8 cellular contexts compared by ENCODE assay signal in genomic region chr9:71446499-71447411, GRCh38.
DNase-seq lines count a peak whose midpoint lies in the region; ATAC-seq, FAIRE-seq and TF ChIP-seq lines count a peak whose summit lies in the region.

No MANE protein-coding gene starts in this region.

- H3K4ac ChIP-seq in H1 (replicated peaks; ENCODE audit: insufficient read length, low read depth, low read length), result no peak overlapping the region

- H3K27ac ChIP-seq in HUES64 (ENCODE audit: low read depth, low read length) (peak overlapping the region; percentile 85; the same call in 1 of the 2 replicates), H1 (ENCODE audit: low read depth, low read length) (peak overlapping the region; percentile 13; the same call in 1 of the 2 replicates)

- H2AK5ac ChIP-seq in H1 (ENCODE audit: low read depth, low read length), result no peak overlapping the region

- peak; percentile 40 to 75 (median 46) for TF ChIP-seq CTCF in H1 (IDR thresholded peaks at IDR 0.05; ENCODE audit: control extremely low read depth in 1 of 3, insufficient read depth in 1 of 3, low read depth in 1 of 3, low read length in 3 of 3)

- H3K36me3 Mint-ChIP-seq in stimulated activated memory B cell treated with anti-CD40 and anti-IgM and Interleukin-4, amounts not matched to agents 10 μg/mL and 1 μg/mL and 100 μg/mL, for 72 hours, result no peaks in the 10 kb centered on the region

- TF ChIP-seq POLR2A in H1 (IDR thresholded peaks at IDR 0.05; ENCODE audit: control extremely low read depth in 1 of 2, low read depth in 2 of 2, low read length in 2 of 2), result no peak; a peak in 2 of 3 replicates

- no peaks in the 10 kb centered on the region for H3K36me3 ChIP-seq in HUES64 (ENCODE audit: insufficient read depth, low read length)
- no peaks in the 10 kb centered on the region for H3K36me3 ChIP-seq in H1 (ENCODE audit: control insufficient read depth in 2 of 4, insufficient read depth in 4 of 4, low read length in 3 of 4)

- H3K4me3 Mint-ChIP-seq in stimulated activated memory B cell treated with anti-CD40 and anti-IgM and Interleukin-4, amounts not matched to agents 10 μg/mL and 1 μg/mL and 100 μg/mL, for 72 hours, result peak overlapping the region; percentile 62

- TF ChIP-seq EP300 in H1 (IDR thresholded peaks at IDR 0.05; ENCODE audit: borderline replicate concordance in 1 of 2, low read depth in 2 of 2, low read length in 2 of 2), result peak in 1 of 2 experiments; percentile 70; a peak in 1 of 3 replicates

- H3K27me3 Mint-ChIP-seq in stimulated activated memory B cell treated with anti-CD40 and anti-IgM and Interleukin-4, amounts not matched to agents 10 μg/mL and 1 μg/mL and 100 μg/mL, for 72 hours, result peaks cover 50% of the 10 kb centered on the region

- peaks cover 18% of the 10 kb centered on the region for H3K4me1 ChIP-seq in HUES64 (ENCODE audit: insufficient read depth, low read length)
- H3K4me1 ChIP-seq in H1 (replicated peaks in 1 of 4; ENCODE audit: control insufficient read depth in 3 of 4, insufficient read depth in 4 of 4, low read length in 3 of 4), result peaks cover 3 to 10% (median 6%) of the 10 kb centered on the region in 4 experiments; a peak in 5 of 7 replicates

- H3K56ac ChIP-seq in H1 (replicated peaks; ENCODE audit: insufficient read length, low read depth, low read length), result no peak overlapping the region

- DNase-seq in T1000 (lab: John Stamatoyannopoulos, UW), result peak; percentile 55
- DNase-seq in H1 (ENCODE audit: low read depth in 1 of 2, low spot score in 2 of 2), result peak; percentile 75 to 85
- DNase-seq in medulla oblongata (ENCODE audit: extremely low spot score), result peak; percentile 9
- no peak for DNase-seq in pons (ENCODE audit: low spot score)

- 0 out of 2 replicates have a peak overlapping the region, but pooled peaks have one; percentile 40 for H2BK15ac ChIP-seq in H1 (ENCODE audit: low read length)

- H2BK5ac ChIP-seq in H1 (ENCODE audit: low read depth, low read length), result peak overlapping the region; percentile 41; the same call in 1 of the 2 replicates

- no peak overlapping the region for H3K14ac ChIP-seq in H1 (ENCODE audit: insufficient read length)

- H3K27ac Mint-ChIP-seq in stimulated activated memory B cell treated with anti-CD40 and anti-IgM and Interleukin-4, amounts not matched to agents 10 μg/mL and 1 μg/mL and 100 μg/mL, for 72 hours, result no peak overlapping the region

- H4K5ac ChIP-seq in H1 (ENCODE audit: insufficient read length, low read depth, low read length), result peak overlapping the region; percentile 56

- no peak overlapping the region for H3K23ac ChIP-seq in H1 (ENCODE audit: insufficient read length)

- no peak for FAIRE-seq in H1 (lab: Jason Lieb, UNC)

- H2BK120ac ChIP-seq in H1 (replicated peaks; ENCODE audit: low read depth, low read length), result no peak overlapping the region

- H3K18ac ChIP-seq in H1 (ENCODE audit: extremely low read depth, low read length), result no peak overlapping the region; the same call in 1 of the 2 replicates

- ATAC-seq in GM21528 (IDR thresholded peaks at IDR 0.05; ENCODE audit: low FRiP score, unreplicated experiment), result peak; percentile 82
- ATAC-seq in stimulated activated memory B cell treated with anti-CD40 and anti-IgM and Interleukin-4, amounts not matched to agents 10 μg/mL and 1 μg/mL and 100 μg/mL, for 72 hours, result peak; percentile 75

- H2BK20ac ChIP-seq in H1 (ENCODE audit: low read length), result peak overlapping the region; percentile 23; the same call in 1 of the 2 replicates

- 0 out of 2 replicates have a peak overlapping the region, but pooled peaks have one; percentile 62 for H2BK12ac ChIP-seq in H1 (ENCODE audit: low read depth, low read length)

- H3K4me3 ChIP-seq in GM08714 (ENCODE audit: low read length) (peak overlapping the region; percentile 39; the same call in 1 of the 2 replicates), HUES64 (ENCODE audit: low read length) (peak overlapping the region; percentile 80), H1 (ENCODE audit: extremely low read depth in 1 of 4, insufficient read depth in 2 of 4, low read depth in 3 of 4, low read length in 4 of 4) (peak overlapping the region; percentile 72 to 86 (median 75))

- H3K4me1 Mint-ChIP-seq in stimulated activated memory B cell treated with anti-CD40 and anti-IgM and Interleukin-4, amounts not matched to agents 10 μg/mL and 1 μg/mL and 100 μg/mL, for 72 hours, result peaks cover 14% of the 10 kb centered on the region

- H3K4me2 ChIP-seq in H1 (ENCODE audit: insufficient read depth in 1 of 2, low read depth in 2 of 2, low read length in 2 of 2), result peak overlapping the region; percentile 80 to 99

- CTCF ChIA-PET in H1 (lab: Charles Lee; ENCODE audit: partially characterized antibody), result interaction anchor here (0.7 to 1.9 kb wide), 17 partner anchors 10 to 578 kb away, joined by 3 to 9 read pairs (median 3); no protein-coding TSS in a partner anchor

- H4K91ac ChIP-seq in H1 (replicated peaks; ENCODE audit: insufficient read length, low read length), result no peak overlapping the region

- WGBS in HUES64, result under 1% methylated on average over 71 of the region's 71 CpGs
- WGBS in H1 (ENCODE audit: extremely low coverage in 1 of 2, insufficient coverage in 1 of 2, insufficient read length in 1 of 2, insufficient replicate concordance in 2 of 2, low coverage in 1 of 2, low lambda C conversion rate in 2 of 2, missing lambda C conversion rate in 1 of 2), 2 experiments, result 2% methylated on average over 66 of the region's 71 CpGs; no CpG with 5 or more reads in 1 of the 2 experiments

- H4K8ac ChIP-seq in H1 (ENCODE audit: extremely low read depth, insufficient read depth, low read length), result peak overlapping the region; percentile 28; the same call in 1 of the 2 replicates

- no peaks in the 10 kb centered on the region for H3K79me1 ChIP-seq in H1 (ENCODE audit: low read depth, low read length)

- H2AFZ ChIP-seq in H1 (ENCODE audit: low read length), result peak overlapping the region; percentile 96

- no peaks in the 10 kb centered on the region for H4K20me1 ChIP-seq in H1 (replicated peaks in 1 of 2; ENCODE audit: control insufficient read depth in 1 of 2, insufficient read depth in 2 of 2, low read length in 2 of 2)

- POLR2A ChIA-PET in H1 (lab: Charles Lee; ENCODE audit: partially characterized antibody), result interaction anchor here (0.6 to 1.5 kb wide), 6 partner anchors 12 to 105 kb away, joined by 3 to 4 read pairs (median 3); no protein-coding TSS in a partner anchor

- peaks cover 4% of the 10 kb centered on the region for H3K9me3 Mint-ChIP-seq in stimulated activated memory B cell treated with anti-CD40 and anti-IgM and Interleukin-4, amounts not matched to agents 10 μg/mL and 1 μg/mL and 100 μg/mL, for 72 hours

- peaks cover 17% of the 10 kb centered on the region; the same call in 1 of the 2 replicates for H3K27me3 ChIP-seq in HUES64 (ENCODE audit: insufficient read depth, low read length)
- no peaks in the 10 kb centered on the region for H3K27me3 ChIP-seq in H1 (replicated peaks in 1 of 4; ENCODE audit: control insufficient read depth in 3 of 4, extremely low read depth in 1 of 4, insufficient read depth in 3 of 4, low read length in 3 of 4)

- peaks cover 3% of the 10 kb centered on the region; the same call in 1 of the 2 replicates for H3K9me3 ChIP-seq in HUES64 (ENCODE audit: insufficient read depth, low read depth, low read length)
- H3K9me3 ChIP-seq in H1 (ENCODE audit: insufficient read depth in 2 of 2, low read depth in 1 of 2, low read length in 1 of 2), result peaks cover 2 to 3% of the 10 kb centered on the region in 2 experiments; a peak in 3 of 4 replicates

- H3K23me2 ChIP-seq in H1 (ENCODE audit: low read depth, low read length), result peaks cover 7% of the 10 kb centered on the region

- TF ChIP-seq RAD21 in H1 (IDR thresholded peaks at IDR 0.05 in 1 of 2, conservative IDR thresholded peaks at IDR 0.05 in 1 of 2; ENCODE audit: low read depth in 2 of 2, low read length in 2 of 2), result peak; percentile 51 to 63

- H3K79me2 ChIP-seq in H1 (ENCODE audit: control insufficient read depth in 1 of 2, insufficient read depth in 2 of 2, low read length in 2 of 2), result no peaks in the 10 kb centered on the region

- H3K9ac ChIP-seq in HUES64 (ENCODE audit: low read depth, low read length), result peak overlapping the region; percentile 52
- H3K9ac ChIP-seq in H1 (replicated peaks in 1 of 4; ENCODE audit: extremely low read depth in 1 of 4, low read depth in 3 of 4, low read length in 3 of 4), result peak overlapping the region in 3 of 4 experiments; percentile 26 to 52 (median 36); a peak in 5 of 7 replicates

TF ChIP-seq in H1, 55 proteins besides CTCF, POLR2A, EP300 and RAD21 (continues in another document):
- no peak for TF ChIP-seq RFX5 (IDR thresholded peaks at IDR 0.05; ENCODE audit: borderline replicate concordance, low read depth, low read length)
- no peak for TF ChIP-seq RNF2 (IDR thresholded peaks at IDR 0.05; ENCODE audit: borderline replicate concordance, low read depth, low read length, missing control alignments, poor library complexity, severe bottlenecking)
- TF ChIP-seq SUZ12 (IDR thresholded peaks at IDR 0.05; ENCODE audit: low read length), result peak; percentile 29; the same call in 1 of the 2 replicates
- TF ChIP-seq POU5F1 (IDR thresholded peaks at IDR 0.05; ENCODE audit: low read depth, low read length), result no peak
- no peak for TF ChIP-seq USF2 (IDR thresholded peaks at IDR 0.05; ENCODE audit: low read length)
- TF ChIP-seq ASH2L (IDR thresholded peaks at IDR 0.05; ENCODE audit: low read length), result peak; percentile 92
- TF ChIP-seq TAF7 (optimal IDR thresholded peaks at IDR 0.05; ENCODE audit: borderline replicate concordance, low read depth, low read length), result peak; percentile 38
- peak; percentile 80 for TF ChIP-seq RBBP5 (IDR thresholded peaks at IDR 0.05; ENCODE audit: borderline replicate concordance, low read depth, low read length)
- no peak for TF ChIP-seq SIX5 (IDR thresholded peaks at IDR 0.05; ENCODE audit: low read depth, low read length)
- TF ChIP-seq SP2 (IDR thresholded peaks at IDR 0.05; ENCODE audit: low read length), result no peak
- no peak for TF ChIP-seq POLR2AphosphoS5 (IDR thresholded peaks at IDR 0.05; ENCODE audit: low read depth, low read length)
- TF ChIP-seq MAX (IDR thresholded peaks at IDR 0.05), result peak; percentile 95
